16 cellular contexts compared by ENCODE assay signal in genomic region chr12:71782007-71782406, GRCh38. TPM values are rescaled to one million over a fixed set of nuclear protein-coding genes. Genes with fewer than 3 reads are reported as not detected.
DNase-seq lines count a peak whose midpoint lies in the region; ATAC-seq and TF ChIP-seq lines count a peak whose summit lies in the region.
"Had no signal": no experiment of that assay in that cellular context is flagged by ENCODE, and none has a peak within 500 bp of the region (broad histone marks: within the 10 kb centered on the region; RNA-seq: fewer than 3 reads in every experiment).

No MANE protein-coding gene starts in this region.

- ATAC-seq in GM18907 (IDR thresholded peaks at IDR 0.05; ENCODE audit: unreplicated experiment) (peak; percentile 66), HG02938 (IDR thresholded peaks at IDR 0.05; ENCODE audit: unreplicated experiment) (peak; percentile 57), GM18498 (IDR thresholded peaks at IDR 0.05; ENCODE audit: unreplicated experiment) (no peak)
- ATAC-seq: Right ventricle myocardium inferior had no signal

- peak; percentile 11 to 56 for DNase-seq in NOMO-1 (lab: John Stamatoyannopoulos, UW; ENCODE audit: unreplicated experiment in 2 of 2)
- DNase-seq in mucosa of gallbladder (ENCODE audit: low spot score) = no peak
- no peak for DNase-seq in hepatocyte (ENCODE audit: low spot score)
- DNase-seq: activated naive CD4-positive, alpha-beta T cell; CD4-positive, alpha-beta memory T cell; effector memory CD4-positive, alpha-beta T cell; immature natural killer cell; mesendoderm; NCI-H1092; NCI-H446 treated with DMSO at 0.1 percent for 48 hours; occipital lobe had no signal

- H3K36me3 ChIP-seq in neutrophil (peaks cover 60% of the 10 kb centered on the region), hepatocyte (replicated peaks; ENCODE audit: insufficient read depth, low read depth) (no peaks in the 10 kb centered on the region)

- H3K4me3 ChIP-seq in neutrophil (ENCODE audit: low read depth in 1 of 2, low read length in 1 of 2) = no peak overlapping the region
- H3K4me3 ChIP-seq in hepatocyte = no peak overlapping the region

- TF ChIP-seq CTCF in neutrophil (IDR thresholded peaks at IDR 0.05) = no peak
- no peak for TF ChIP-seq CTCF in hepatocyte (IDR thresholded peaks at IDR 0.05; ENCODE audit: poor library complexity)

- H4K20me1 ChIP-seq in hepatocyte (ENCODE audit: insufficient read depth, poor library complexity, severe bottlenecking) = peaks cover 3% of the 10 kb centered on the region

- no peak overlapping the region for H2AFZ ChIP-seq in hepatocyte

- no peaks in the 10 kb centered on the region for H3K9me3 ChIP-seq in neutrophil
- no peaks in the 10 kb centered on the region for H3K9me3 ChIP-seq in hepatocyte (ENCODE audit: low read depth)

- no peaks in the 10 kb centered on the region for H3K27me3 ChIP-seq in neutrophil
- no peaks in the 10 kb centered on the region for H3K27me3 ChIP-seq in hepatocyte

- H3K4me1 ChIP-seq in neutrophil (ENCODE audit: control insufficient read depth in 1 of 2, insufficient read depth in 1 of 2, low read depth in 1 of 2, low read length in 1 of 2) = peaks cover 0 to 8% of the 10 kb centered on the region in 2 experiments
- H3K4me1 ChIP-seq in hepatocyte (ENCODE audit: insufficient read depth) = no peaks in the 10 kb centered on the region

- no peaks in the 10 kb centered on the region for H3K9me2 ChIP-seq in hepatocyte (replicated peaks; ENCODE audit: insufficient read depth)

- no peaks in the 10 kb centered on the region for H3K79me2 ChIP-seq in hepatocyte

- WGBS in hepatocyte (ENCODE audit: low lambda C conversion rate, missing lambda C conversion rate) = 89% methylated on average over 4 of the region's 4 CpGs

- H3K27ac ChIP-seq in neutrophil = peak overlapping the region; percentile 62
- no peak overlapping the region for H3K27ac ChIP-seq in hepatocyte

- no peak overlapping the region for H3K4me2 ChIP-seq in hepatocyte

RNA-seq across cellular contexts. Expression of gene RAB21, which starts 27.3 kb away (rescaled TPM):
- total RNA-seq in mucosa of gallbladder (72.1 TPM), hepatocyte (17.4 and 39.2 TPM in 2 replicates)
- polyA plus RNA-seq in hepatocyte = 52.2 and 65.0 TPM in 2 replicates

RNA-seq across cellular contexts. Expression of gene TBC1D15, which starts 57.6 kb away (rescaled TPM):
- total RNA-seq in mucosa of gallbladder = 39.6 TPM
- total RNA-seq in hepatocyte = 26.7 and 30.8 TPM in 2 replicates
- polyA plus RNA-seq in hepatocyte = 17.9 and 21.2 TPM in 2 replicates

Comparison
In these comparisons a context has a peak if more than half of its experiments do, and no peak if none do; other contexts are left out.
1. DNase-seq: peak in NOMO-1 (2 of 2); none in mucosa of gallbladder (single experiment) and hepatocyte (single experiment).